In genomic region chr11:59040607-59041006, GRCh38 we compare ENCODE assay signal across 21 cellular contexts. TPM values are rescaled to one million over a fixed set of nuclear protein-coding genes. Genes with fewer than 3 reads are reported as not detected.
DNase-seq lines count a peak whose midpoint lies in the region; ATAC-seq and TF ChIP-seq lines count a peak whose summit lies in the region.
"Had no signal": no experiment of that assay in that cellular context is flagged by ENCODE, and none has a peak within 500 bp of the region (broad histone marks: within the 10 kb centered on the region; RNA-seq: fewer than 3 reads in every experiment).

No MANE protein-coding gene starts in this region.

- H3K4me3 ChIP-seq in DOHH2 (ENCODE audit: low read length) = peak overlapping the region; percentile 28
- H3K4me3 ChIP-seq: A549; BLaER1 treated with 17β-estradiol and CSF1 and Interleukin-3, amounts not matched to agents 10 nM and 100 nM had no signal

- no peaks in the 10 kb centered on the region for H3K36me3 Mint-ChIP-seq in activated CD8-positive, alpha-beta T cell treated with anti-CD3 and anti-CD28 coated beads, Interleukin-2, amount 10 ng/mL, durations not matched to agents 7 days and 5 days (ENCODE audit: low read depth)
- H3K36me3 Mint-ChIP-seq: CD8-positive, alpha-beta memory T cell had no signal

- no peaks in the 10 kb centered on the region for H4K20me1 ChIP-seq in DOHH2 (ENCODE audit: control insufficient read depth, insufficient read depth, low read depth, low read length)
- H4K20me1 ChIP-seq: BLaER1 treated with 17β-estradiol and CSF1 and Interleukin-3, amounts not matched to agents 10 nM and 100 nM had no signal

- POLR2A ChIA-PET in activated CD8-positive, alpha-beta T cell treated with anti-CD3 and anti-CD28 coated beads, Interleukin-2, amount 10 ng/mL, durations not matched to agents 7 days and 5 days (lab: Charles Lee) = no interaction called here

- H3K27ac Mint-ChIP-seq in activated CD8-positive, alpha-beta T cell treated with anti-CD3 and anti-CD28 coated beads, Interleukin-2, amount 10 ng/mL, durations not matched to agents 7 days and 5 days = no peak overlapping the region
- H3K27ac Mint-ChIP-seq: CD8-positive, alpha-beta memory T cell; H9 had no signal

- no peaks in the 10 kb centered on the region for H3K27me3 ChIP-seq in DOHH2 (ENCODE audit: control insufficient read depth, low read length)
- H3K27me3 ChIP-seq: BLaER1 treated with 17β-estradiol and CSF1 and Interleukin-3, amounts not matched to agents 10 nM and 100 nM had no signal

- H3K27me3 Mint-ChIP-seq in activated CD8-positive, alpha-beta T cell treated with anti-CD3 and anti-CD28 coated beads, Interleukin-2, amount 10 ng/mL, durations not matched to agents 7 days and 5 days (ENCODE audit: low read depth) = peaks cover 11% of the 10 kb centered on the region

- peak; percentile 43 for DNase-seq in COLO668 (lab: John Stamatoyannopoulos, UW; ENCODE audit: unreplicated experiment)
- DNase-seq in NCI-H345 treated with DMSO at 0.1 percent for 48 hours (lab: John Stamatoyannopoulos, UW; ENCODE audit: unreplicated experiment) = peak; percentile 11
- peak; percentile 29 for DNase-seq in SHP77 treated with DMSO at 0.1 percent for 48 hours (lab: John Stamatoyannopoulos, UW)
- no peak for DNase-seq in activated CD8-positive, alpha-beta T cell treated with anti-CD3 and anti-CD28 coated beads, Interleukin-2, amount 10 ng/mL, durations not matched to agents 7 days and 5 days
- no peak for DNase-seq in mucosa of gallbladder (ENCODE audit: low spot score)
- DNase-seq in cerebellar nuclear complex (lab: John Stamatoyannopoulos, UW) = no peak
- DNase-seq in SIG-M5 treated with dmso at 0.1 percent for 504 hours (lab: John Stamatoyannopoulos, UW; ENCODE audit: unreplicated experiment) = no peak
- DNase-seq: CD8-positive, alpha-beta memory T cell; H9; NCI-H1105; NCI-H187; NCI-H526; T-helper 1 cell had no signal

- no peaks in the 10 kb centered on the region for H3K9me2 ChIP-seq in DOHH2 (replicated peaks; ENCODE audit: control insufficient read depth, low read length)

- 0 out of 2 replicates have a peak overlapping the region, but pooled peaks have one; percentile 14 for H3K27ac ChIP-seq in DOHH2 (ENCODE audit: low read depth, low read length)
- H3K27ac ChIP-seq: A549; BLaER1 treated with 17β-estradiol and CSF1 and Interleukin-3, amounts not matched to agents 10 nM and 100 nM; KMS-11 had no signal

- no peak overlapping the region for H3K4me3 Mint-ChIP-seq in activated CD8-positive, alpha-beta T cell treated with anti-CD3 and anti-CD28 coated beads, Interleukin-2, amount 10 ng/mL, durations not matched to agents 7 days and 5 days
- H3K4me3 Mint-ChIP-seq: CD8-positive, alpha-beta memory T cell; H9 had no signal

- no peak for TF ChIP-seq CTCF in DOHH2 (IDR thresholded peaks at IDR 0.05; ENCODE audit: low read depth, low read length, poor library complexity, severe bottlenecking)

- no peaks in the 10 kb centered on the region for H3K4me1 Mint-ChIP-seq in activated CD8-positive, alpha-beta T cell treated with anti-CD3 and anti-CD28 coated beads, Interleukin-2, amount 10 ng/mL, durations not matched to agents 7 days and 5 days (ENCODE audit: low read depth)
- H3K4me1 Mint-ChIP-seq: CD8-positive, alpha-beta memory T cell; H9 had no signal

- 0 out of 2 replicates have a peak, but pooled peaks cover 4% of the 10 kb centered on the region for H3F3A ChIP-seq in DOHH2 (ENCODE audit: control insufficient read depth, insufficient read depth)

- H3K9me3 Mint-ChIP-seq in activated CD8-positive, alpha-beta T cell treated with anti-CD3 and anti-CD28 coated beads, Interleukin-2, amount 10 ng/mL, durations not matched to agents 7 days and 5 days (ENCODE audit: insufficient read depth) = no peaks in the 10 kb centered on the region
- H3K9me3 Mint-ChIP-seq: CD8-positive, alpha-beta memory T cell had no signal

- no peak for ATAC-seq in activated CD8-positive, alpha-beta T cell treated with anti-CD3 and anti-CD28 coated beads, Interleukin-2, amount 10 ng/mL, durations not matched to agents 7 days and 5 days
- ATAC-seq: A549, Right ventricle myocardium inferior, SK-N-SH treated with all-trans-retinoic acid at 6 μM for 48 hours had no signal

- H3K79me2 ChIP-seq in DOHH2 (ENCODE audit: control insufficient read depth, low read length) = no peaks in the 10 kb centered on the region

- H3K4me2 ChIP-seq in DOHH2 (ENCODE audit: low read length) = peak overlapping the region; percentile 53
- H3K4me2 ChIP-seq: A549; BLaER1 treated with 17β-estradiol and CSF1 and Interleukin-3, amounts not matched to agents 10 nM and 100 nM; KMS-11 had no signal

- peaks cover 45% of the 10 kb centered on the region for H3K4me1 ChIP-seq in DOHH2 (ENCODE audit: control insufficient read depth, low read length)
- H3K4me1 ChIP-seq: A549; BLaER1 treated with 17β-estradiol and CSF1 and Interleukin-3, amounts not matched to agents 10 nM and 100 nM had no signal

- CTCF ChIA-PET in activated CD8-positive, alpha-beta T cell treated with anti-CD3 and anti-CD28 coated beads, Interleukin-2, amount 10 ng/mL, durations not matched to agents 7 days and 5 days (lab: Charles Lee) = no interaction called here

- no peaks in the 10 kb centered on the region for H3K9me3 ChIP-seq in DOHH2 (ENCODE audit: control insufficient read depth, insufficient read depth, low read length)
- H3K9me3 ChIP-seq: A549 had no signal

- peaks cover 4% of the 10 kb centered on the region for H3K36me3 ChIP-seq in DOHH2 (ENCODE audit: control insufficient read depth, low read length)
- H3K36me3 ChIP-seq: BLaER1 treated with 17β-estradiol and CSF1 and Interleukin-3, amounts not matched to agents 10 nM and 100 nM had no signal

RNA-seq across cellular contexts. Expression of gene GLYATL1B, which starts 45.5 kb away (rescaled TPM):
- total RNA-seq in activated CD8-positive, alpha-beta T cell treated with anti-CD3 and anti-CD28 coated beads, Interleukin-2, amount 10 ng/mL, durations not matched to agents 7 days and 5 days = not detected
- total RNA-seq in mucosa of gallbladder = not detected
- total RNA-seq: CD8-positive, alpha-beta memory T cell; G401; H9; MCF 10A; Right ventricle myocardium inferior had no signal

Comparison
In these comparisons a context has a peak if more than half of its experiments do, and no peak if none do; other contexts are left out.
1. DNase-seq: peak in COLO668 (single experiment), NCI-H345 treated with DMSO at 0.1 percent for 48 hours (single experiment) and SHP77 treated with DMSO at 0.1 percent for 48 hours (single experiment); none in activated CD8-positive, alpha-beta T cell treated with anti-CD3 and anti-CD28 coated beads, Interleukin-2, amount 10 ng/mL, durations not matched to agents 7 days and 5 days (single experiment), mucosa of gallbladder (single experiment), cerebellar nuclear complex (0 of 2) and SIG-M5 treated with dmso at 0.1 percent for 504 hours (single experiment).